ENCODE assay signal across 28 cellular contexts in genomic region chr5:110167384-110167783, GRCh38.
"Had no signal": no experiment of that assay in that cellular context is flagged by ENCODE, and none has a peak within 500 bp of the region (broad histone marks: within the 10 kb centered on the region; RNA-seq: fewer than 3 reads in every experiment).

No MANE protein-coding gene starts in this region.

- DNase-seq: colonic mucosa; cortex of kidney; dermis blood vessel endothelial cell; dorsolateral prefrontal cortex; effector CD4-positive, alpha-beta T cell; effector CD8-positive, alpha-beta T cell; effector memory CD4-positive, alpha-beta T cell; effector memory CD8-positive, alpha-beta T cell; endodermal cell; erythroblast; esophagus squamous epithelium; foreskin fibroblast; foreskin keratinocyte; foreskin melanocyte; gastrocnemius medialis; glutamatergic neuron; head of caudate nucleus; heart left ventricle; heart right ventricle had no signal

- ATAC-seq: effector memory CD8-positive, alpha-beta T cell; esophagus mucosa; foreskin keratinocyte; gastrocnemius medialis; gastroesophageal sphincter; heart left ventricle; heart right ventricle had no signal

- H3K27ac ChIP-seq: colonic mucosa, coronary artery, dorsolateral prefrontal cortex, epithelial cell of prostate, esophagus muscularis mucosa, esophagus squamous epithelium, foreskin keratinocyte, gastrocnemius medialis, gastroesophageal sphincter, heart left ventricle, heart right ventricle, hepatocyte had no signal

- H3K4me3 ChIP-seq: colonic mucosa, coronary artery, dorsolateral prefrontal cortex, esophagus muscularis mucosa, esophagus squamous epithelium, gastrocnemius medialis, gastroesophageal sphincter, heart left ventricle, heart right ventricle, hepatocyte had no signal

- H3K4me1 ChIP-seq: colonic mucosa, esophagus muscularis mucosa, esophagus squamous epithelium, foreskin keratinocyte, gastrocnemius medialis, gastroesophageal sphincter, heart left ventricle, heart right ventricle had no signal

- H3K36me3 ChIP-seq: colonic mucosa, esophagus muscularis mucosa, esophagus squamous epithelium, gastrocnemius medialis, gastroesophageal sphincter, heart left ventricle, heart right ventricle had no signal

- H3K4me2 ChIP-seq: hepatocyte had no signal

- H3K79me2 ChIP-seq: hepatocyte had no signal

- H3K27me3 ChIP-seq: colonic mucosa, dorsolateral prefrontal cortex, esophagus muscularis mucosa, esophagus squamous epithelium, foreskin keratinocyte, gastrocnemius medialis, gastroesophageal sphincter, heart left ventricle, heart right ventricle, hepatocyte had no signal

- H3K9me3 ChIP-seq: colonic mucosa, esophagus squamous epithelium, gastrocnemius medialis had no signal

- H2AFZ ChIP-seq: hepatocyte had no signal

- FAIRE-seq: endometrium, endothelial cell of umbilical vein, frontal cortex had no signal
